23 cellular contexts compared by ENCODE assay signal in the genomic region with DNA sequence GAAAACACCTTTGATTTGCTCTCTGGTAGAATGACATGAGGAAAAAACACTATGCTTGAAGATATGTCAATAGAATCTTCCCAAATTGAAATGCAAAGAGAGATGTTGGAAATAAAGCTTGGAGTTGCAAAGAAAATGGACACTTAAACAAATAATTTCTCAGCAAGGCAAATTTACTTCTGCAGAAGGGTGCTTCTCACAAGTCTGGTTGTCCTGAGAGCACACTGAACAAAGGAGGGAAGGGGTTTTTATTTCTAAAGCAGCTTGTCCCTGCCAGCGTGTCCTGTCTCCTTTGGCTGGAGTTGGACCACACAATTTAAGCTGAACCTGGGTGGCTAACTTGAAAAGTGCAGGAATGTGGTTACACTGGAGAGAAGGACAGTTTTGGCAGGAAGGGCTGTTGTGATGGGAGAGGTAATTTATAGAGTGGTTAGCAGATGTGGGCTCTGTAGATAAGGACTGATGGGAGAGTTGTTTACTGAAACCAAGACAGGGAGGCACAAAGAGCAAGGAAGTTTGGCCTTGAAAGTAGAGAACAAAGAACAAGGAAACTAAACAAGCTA.
DNase-seq lines count a peak whose midpoint lies in the region; ATAC-seq and TF ChIP-seq lines count a peak whose summit lies in the region.
"Had no signal": no experiment of that assay in that cellular context is flagged by ENCODE, and none has a peak within 500 bp of the region (broad histone marks: within the 10 kb centered on the region; RNA-seq: fewer than 3 reads in every experiment).

No MANE protein-coding gene starts in this region.

- no peaks in the 10 kb centered on the region for H3K36me3 ChIP-seq in neural progenitor cell
- H3K36me3 ChIP-seq: BLaER1, MG63 had no signal

- H4K20me1 ChIP-seq in neural progenitor cell (ENCODE audit: low read depth), result no peaks in the 10 kb centered on the region
- H4K20me1 ChIP-seq: BLaER1 had no signal

- ATAC-seq in foreskin keratinocyte, result no peak
- ATAC-seq: HCT116, Panc1 had no signal

- H3K9me3 Mint-ChIP-seq in neural progenitor cell, result peaks cover 31% of the 10 kb centered on the region

- H3K9ac ChIP-seq in neural progenitor cell, result no peak overlapping the region
- H3K9ac ChIP-seq: BLaER1 had no signal

- peak; percentile 21 for DNase-seq in NCI-H748 (lab: John Stamatoyannopoulos, UW; ENCODE audit: unreplicated experiment)
- DNase-seq in NCI-H748 treated with DMSO at 0.1 percent for 48 hours (lab: John Stamatoyannopoulos, UW), result no peak
- peak; percentile 12 for DNase-seq in M059J (ENCODE audit: low read depth)
- peak; percentile 1 to 4 for DNase-seq in foreskin keratinocyte
- no peak for DNase-seq in neural progenitor cell (ENCODE audit: low spot score)
- no peak for DNase-seq in GDM1 (lab: John Stamatoyannopoulos, UW)
- no peak for DNase-seq in activated CD4-positive, alpha-beta T cell treated with anti-CD3 and anti-CD28 coated beads, Interleukin-2, amount 50 U/mL, for 1 hour
- DNase-seq in DMS153 (lab: John Stamatoyannopoulos, UW), result no peak
- DNase-seq: CD4-positive, CD25-positive, alpha-beta regulatory T cell; DND-41; MG63; NCI-H1694; NCI-H2029 treated with DMSO at 0.1 percent for 48 hours; NCI-H2171 treated with DMSO at 0.1 percent for 48 hours; NCI-H345; NCI-H510A treated with DMSO at 0.1 percent for 48 hours; SIG-M5; T-helper 9 cell had no signal

- no peak overlapping the region for H3K27ac Mint-ChIP-seq in neural progenitor cell
- H3K27ac Mint-ChIP-seq: CD4-positive, CD25-positive, alpha-beta regulatory T cell had no signal

- no peak for TF ChIP-seq CTCF in foreskin keratinocyte (conservative IDR thresholded peaks at IDR 0.05)
- TF ChIP-seq CTCF in neural progenitor cell (IDR thresholded peaks at IDR 0.05), result no peak

- peak overlapping the region; percentile 51 for H2AFZ ChIP-seq in neural progenitor cell (replicated peaks)

- no peaks in the 10 kb centered on the region for H3K27me3 ChIP-seq in foreskin keratinocyte
- H3K27me3 ChIP-seq in neural progenitor cell, result no peaks in the 10 kb centered on the region
- H3K27me3 ChIP-seq: BLaER1, MG63 had no signal

- H3K4me3 Mint-ChIP-seq in neural progenitor cell, result no peak overlapping the region
- H3K4me3 Mint-ChIP-seq: CD4-positive, CD25-positive, alpha-beta regulatory T cell had no signal

- H3F3A ChIP-seq in neural progenitor cell (ENCODE audit: low read depth), result no peaks in the 10 kb centered on the region

- peaks cover 4% of the 10 kb centered on the region for H3K4me1 Mint-ChIP-seq in neural progenitor cell
- H3K4me1 Mint-ChIP-seq: CD4-positive, CD25-positive, alpha-beta regulatory T cell had no signal

- peaks cover 4% of the 10 kb centered on the region for H3K27me3 Mint-ChIP-seq in neural progenitor cell (ENCODE audit: insufficient read depth, low read depth)
- H3K27me3 Mint-ChIP-seq: CD4-positive, CD25-positive, alpha-beta regulatory T cell had no signal

- H3K27ac ChIP-seq in foreskin keratinocyte (no peak overlapping the region), neural progenitor cell (no peak overlapping the region)
- H3K27ac ChIP-seq: BLaER1, HL-60, SK-N-MC had no signal

- H3K4me1 ChIP-seq in foreskin keratinocyte, result no peaks in the 10 kb centered on the region
- H3K4me1 ChIP-seq in neural progenitor cell, result no peaks in the 10 kb centered on the region
- H3K4me1 ChIP-seq: BLaER1 had no signal

- no peak overlapping the region for H3K4me2 ChIP-seq in neural progenitor cell
- H3K4me2 ChIP-seq: BLaER1 had no signal

- no peaks in the 10 kb centered on the region for H3K36me3 Mint-ChIP-seq in neural progenitor cell

- H3K4me3 ChIP-seq in neural progenitor cell, result no peak overlapping the region
- H3K4me3 ChIP-seq: BLaER1, MG63, SK-N-MC had no signal

- no peaks in the 10 kb centered on the region for H3K9me3 ChIP-seq in neural progenitor cell (ENCODE audit: low read depth)
- H3K9me3 ChIP-seq: MG63 had no signal

- H3K79me2 ChIP-seq in neural progenitor cell (ENCODE audit: low read depth), result no peaks in the 10 kb centered on the region

Comparison
In these comparisons a context has a peak if more than half of its experiments do, and no peak if none do; other contexts are left out.
1. DNase-seq: peak in NCI-H748 (single experiment), M059J (single experiment) and foreskin keratinocyte (2 of 2); none in NCI-H748 treated with DMSO at 0.1 percent for 48 hours (single experiment), neural progenitor cell (single experiment), GDM1 (single experiment), activated CD4-positive, alpha-beta T cell treated with anti-CD3 and anti-CD28 coated beads, Interleukin-2, amount 50 U/mL, for 1 hour (single experiment) and DMS153 (single experiment).